Comparison of ENCODE assay signal across 14 cellular contexts in the genomic region with DNA sequence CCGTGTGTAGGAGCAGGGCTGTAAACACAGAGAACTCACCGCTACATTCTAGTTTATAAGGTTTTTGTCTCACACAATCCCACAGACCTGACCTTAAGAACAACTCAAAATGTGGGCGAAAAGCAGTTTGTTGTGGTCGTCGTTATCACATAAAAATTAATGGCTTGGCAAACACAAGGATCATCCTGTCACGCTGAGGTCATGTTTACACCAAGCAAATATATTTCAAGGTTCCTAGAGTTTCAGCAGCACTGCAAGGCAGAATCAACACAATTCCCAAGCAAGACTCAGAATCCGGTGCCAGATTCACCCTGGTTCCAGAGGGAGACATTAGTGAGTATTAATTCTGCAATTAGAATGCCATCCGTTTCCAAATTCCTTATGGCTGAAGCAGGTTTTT. TPM values are rescaled to one million over a fixed set of nuclear protein-coding genes. Genes with fewer than 3 reads are reported as not detected.
DNase-seq lines count a peak whose midpoint lies in the region; ATAC-seq, FAIRE-seq and TF ChIP-seq lines count a peak whose summit lies in the region.
"Had no signal": no experiment of that assay in that cellular context is flagged by ENCODE, and none has a peak within 500 bp of the region (broad histone marks: within the 10 kb centered on the region; RNA-seq: fewer than 3 reads in every experiment).

No MANE protein-coding gene starts in this region.

- no peak overlapping the region for H2AFZ ChIP-seq in neural progenitor cell (replicated peaks)

- H4K20me1 ChIP-seq in neural progenitor cell (ENCODE audit: low read depth): no peaks in the 10 kb centered on the region

- no peaks in the 10 kb centered on the region for H3K36me3 Mint-ChIP-seq in neural progenitor cell
- H3K36me3 Mint-ChIP-seq in activated naive CD4-positive, alpha-beta T cell treated with anti-CD3 and anti-CD28 coated beads, Interleukin-2, amount 50 U/mL, for 72 hours: no peaks in the 10 kb centered on the region
- H3K36me3 Mint-ChIP-seq: activated naive CD4-positive, alpha-beta T cell treated with anti-CD3 and anti-CD28 coated beads, Interleukin-2, amount 50 U/mL, for 24 hours had no signal

- TF ChIP-seq CTCF in C4-2B (conservative IDR thresholded peaks at IDR 0.05): no peak
- TF ChIP-seq CTCF in neural progenitor cell (IDR thresholded peaks at IDR 0.05): no peak

- no peaks in the 10 kb centered on the region for H3K27me3 ChIP-seq in neural progenitor cell

- no peak overlapping the region for H3K4me3 Mint-ChIP-seq in neural progenitor cell
- H3K4me3 Mint-ChIP-seq: activated naive CD4-positive, alpha-beta T cell treated with anti-CD3 and anti-CD28 coated beads, Interleukin-2, amount 50 U/mL, for 24 hours; CD4-positive, alpha-beta T cell had no signal

- no peaks in the 10 kb centered on the region for H3K9me3 Mint-ChIP-seq in neural progenitor cell
- H3K9me3 Mint-ChIP-seq in activated naive CD4-positive, alpha-beta T cell treated with anti-CD3 and anti-CD28 coated beads, Interleukin-2, amount 50 U/mL, for 72 hours: peaks cover 3 to 13% of the 10 kb centered on the region in 2 donors
- H3K9me3 Mint-ChIP-seq: activated naive CD4-positive, alpha-beta T cell treated with anti-CD3 and anti-CD28 coated beads, Interleukin-2, amount 50 U/mL, for 24 hours; CD4-positive, alpha-beta T cell had no signal

- peak; percentile 95 for DNase-seq in M059J (ENCODE audit: low read depth)
- no peak for DNase-seq in neural progenitor cell (ENCODE audit: low spot score)
- no peak for DNase-seq in SIG-M5 (lab: John Stamatoyannopoulos, UW)
- no peak for DNase-seq in activated naive CD4-positive, alpha-beta T cell treated with anti-CD3 and anti-CD28 coated beads, Interleukin-2, amount 50 U/mL, for 72 hours (ENCODE audit: low spot score in 2 of 2)
- no peak for DNase-seq in GM12892 (ENCODE audit: insufficient read length)
- DNase-seq: CD4-positive, alpha-beta T cell; cortex of kidney; head of caudate nucleus; NCI-H82 had no signal

- peak overlapping the region; percentile 70 for H3K27ac Mint-ChIP-seq in neural progenitor cell
- H3K27ac Mint-ChIP-seq in activated naive CD4-positive, alpha-beta T cell treated with anti-CD3 and anti-CD28 coated beads, Interleukin-2, amount 50 U/mL, for 72 hours: no peak overlapping the region
- H3K27ac Mint-ChIP-seq: activated naive CD4-positive, alpha-beta T cell treated with anti-CD3 and anti-CD28 coated beads, Interleukin-2, amount 50 U/mL, for 24 hours; CD4-positive, alpha-beta T cell had no signal

- H3K79me2 ChIP-seq in neural progenitor cell (ENCODE audit: low read depth): no peaks in the 10 kb centered on the region

- peaks cover under 1% of the 10 kb centered on the region for H3F3A ChIP-seq in neural progenitor cell (ENCODE audit: low read depth)

- peak overlapping the region; percentile 50 for H3K27ac ChIP-seq in C4-2B
- no peak overlapping the region for H3K27ac ChIP-seq in neural progenitor cell
- H3K27ac ChIP-seq: prostate gland had no signal

- no peak for ATAC-seq in activated naive CD4-positive, alpha-beta T cell treated with anti-CD3 and anti-CD28 coated beads, Interleukin-2, amount 50 U/mL, for 72 hours
- no peak for ATAC-seq in HG03342 (IDR thresholded peaks at IDR 0.05; ENCODE audit: unreplicated experiment)

- H3K4me2 ChIP-seq in neural progenitor cell: no peak overlapping the region

- peaks cover 4% of the 10 kb centered on the region for H3K27me3 Mint-ChIP-seq in neural progenitor cell (ENCODE audit: insufficient read depth, low read depth)
- H3K27me3 Mint-ChIP-seq: activated naive CD4-positive, alpha-beta T cell treated with anti-CD3 and anti-CD28 coated beads, Interleukin-2, amount 50 U/mL, for 24 hours; CD4-positive, alpha-beta T cell had no signal

- H3K9ac ChIP-seq in neural progenitor cell: no peak overlapping the region

- TF ChIP-seq POLR2A in GM12892 (IDR thresholded peaks at IDR 0.05; ENCODE audit: low read depth, low read length): no peak

- peak; percentile 90 for FAIRE-seq in endometrium (lab: Jason Lieb, UNC)
- FAIRE-seq in GM12892 (lab: Jason Lieb, UNC): no peak

- peaks cover 43% of the 10 kb centered on the region for H3K4me1 Mint-ChIP-seq in neural progenitor cell

- no peaks in the 10 kb centered on the region for H3K36me3 ChIP-seq in neural progenitor cell
- H3K36me3 ChIP-seq: prostate gland had no signal

- peaks cover 16% of the 10 kb centered on the region for H3K4me1 ChIP-seq in neural progenitor cell

- H3K9me3 ChIP-seq in neural progenitor cell (ENCODE audit: low read depth): no peaks in the 10 kb centered on the region
- H3K9me3 ChIP-seq: prostate gland had no signal

- H3K4me3 ChIP-seq in neural progenitor cell: no peak overlapping the region
- H3K4me3 ChIP-seq: prostate gland had no signal

RNA-seq across cellular contexts. Expression of gene MAP1LC3B2, which starts 30.1 kb away (rescaled TPM):
- 0.67 TPM in 1 of 2 replicates, not detected in the other for total RNA-seq in M059J (2014; rRNA removed; shearing (Covaris generic))
- 0.39 and 1.5 TPM in 2 replicates for total RNA-seq in neural progenitor cell (ENCODE audit: low replicate concordance)
- total RNA-seq in activated naive CD4-positive, alpha-beta T cell treated with anti-CD3 and anti-CD28 coated beads, Interleukin-2, amount 50 U/mL, for 72 hours: under 1 TPM in 1 of 2 donors, not detected in 1; 0.66 TPM
- 6.1 TPM for polyA plus RNA-seq in GM12892 (2012; ENCODE audit: missing spikeins)
